9 cellular contexts compared by ENCODE assay signal in the genomic region with DNA sequence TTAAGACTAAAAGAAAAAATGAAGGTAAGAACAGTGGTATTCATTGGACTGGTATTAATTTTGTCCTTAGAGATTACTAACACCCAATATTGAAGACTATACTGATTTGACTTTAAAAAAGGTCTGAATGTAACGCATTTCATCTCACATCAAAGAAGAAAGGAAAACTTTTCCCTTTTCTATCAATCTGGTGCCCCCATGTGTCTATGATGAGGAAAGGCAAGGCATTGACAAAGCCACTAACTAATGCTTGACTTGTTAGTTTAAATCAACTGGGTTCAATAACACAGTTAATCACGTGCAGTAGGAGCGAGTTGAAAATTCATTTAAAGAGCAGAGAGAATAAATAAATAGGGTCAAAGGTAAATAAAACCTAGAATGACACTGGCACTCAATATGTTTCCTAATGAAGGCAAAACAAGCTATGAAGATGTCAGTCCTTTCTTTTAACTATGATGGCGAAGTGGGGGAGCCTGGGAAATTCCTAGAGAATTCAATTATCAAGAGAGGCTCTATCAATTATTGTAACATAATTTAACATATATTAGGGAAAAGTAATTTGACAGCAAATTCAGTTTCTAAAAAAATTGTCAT.
DNase-seq lines count a peak whose midpoint lies in the region; ATAC-seq and TF ChIP-seq lines count a peak whose summit lies in the region.
"Had no signal": no experiment of that assay in that cellular context is flagged by ENCODE, and none has a peak within 500 bp of the region (broad histone marks: within the 10 kb centered on the region; RNA-seq: fewer than 3 reads in every experiment).

No MANE protein-coding gene starts in this region.

- TF ChIP-seq CTCF in NB4 (IDR thresholded peaks at IDR 0.05; ENCODE audit: low read depth, low read length) = peak; percentile 73
- peak; percentile 79 for TF ChIP-seq CTCF in astrocyte of the spinal cord (IDR thresholded peaks at IDR 0.05; ENCODE audit: low read depth, low read length)

- DNase-seq in NCI-H1105 treated with DMSO at 0.1 percent for 48 hours (lab: John Stamatoyannopoulos, UW) (peak; percentile 24), NCI-H1105 (lab: John Stamatoyannopoulos, UW) (no peak), NB4 (ENCODE audit: low read depth) (peak; percentile 32), astrocyte of the spinal cord (ENCODE audit: low read depth, low spot score) (peak; percentile 60), kidney glomerular epithelial cell (lab: John Stamatoyannopoulos, UW) (peak; percentile 36), activated gamma-delta T cell treated with Interleukin-2 at 50 U/mL for 16 hours (no peak)
- no peak for DNase-seq in natural killer cell treated with Interleukin-12 subunit alpha and Interleukin-12 subunit beta and Interleukin-15 and Interleukin-18, amount 100 ng/mL, for 72 hours (ENCODE audit: low spot score)

- peaks cover 9% of the 10 kb centered on the region for H3K36me3 Mint-ChIP-seq in natural killer cell treated with Interleukin-12 subunit alpha and Interleukin-12 subunit beta and Interleukin-15 and Interleukin-18, amount 100 ng/mL, for 72 hours

- H3K4me3 Mint-ChIP-seq in natural killer cell treated with Interleukin-12 subunit alpha and Interleukin-12 subunit beta and Interleukin-15 and Interleukin-18, amount 100 ng/mL, for 72 hours = no peak overlapping the region

- no peak for TF ChIP-seq POLR2A in NB4 (IDR thresholded peaks at IDR 0.05; ENCODE audit: extremely low read depth, insufficient read length)

- no peaks in the 10 kb centered on the region for H3K9me3 Mint-ChIP-seq in natural killer cell treated with Interleukin-12 subunit alpha and Interleukin-12 subunit beta and Interleukin-15 and Interleukin-18, amount 100 ng/mL, for 72 hours

- H3K4me3 ChIP-seq in NB4 (ENCODE audit: low read depth, low read length) (no peak overlapping the region), astrocyte of the spinal cord (ENCODE audit: low read depth, low read length) (no peak overlapping the region)
- H3K4me3 ChIP-seq: BLaER1 treated with 17β-estradiol and CSF1 and Interleukin-3, amounts not matched to agents 10 nM and 100 nM had no signal

- H3K4me1 Mint-ChIP-seq in natural killer cell treated with Interleukin-12 subunit alpha and Interleukin-12 subunit beta and Interleukin-15 and Interleukin-18, amount 100 ng/mL, for 72 hours (ENCODE audit: low read depth in 2 of 2) = peaks cover 4 to 5% of the 10 kb centered on the region in 2 donors

- in situ Hi-C loops in astrocyte of the spinal cord (cut with HindIII; ENCODE audit: low sequenced_read_pairs) = no loop called here

- no peak overlapping the region for H3K27ac Mint-ChIP-seq in natural killer cell treated with Interleukin-12 subunit alpha and Interleukin-12 subunit beta and Interleukin-15 and Interleukin-18, amount 100 ng/mL, for 72 hours

- no peak for ATAC-seq in HG03354 (IDR thresholded peaks at IDR 0.05; ENCODE audit: poor library complexity, severe bottlenecking, unreplicated experiment)
- ATAC-seq in natural killer cell treated with Interleukin-12 subunit alpha and Interleukin-12 subunit beta and Interleukin-15 and Interleukin-18, amount 100 ng/mL, for 72 hours = no peak

- H3K27me3 Mint-ChIP-seq in natural killer cell treated with Interleukin-12 subunit alpha and Interleukin-12 subunit beta and Interleukin-15 and Interleukin-18, amount 100 ng/mL, for 72 hours = peaks cover 9 to 11% of the 10 kb centered on the region in 2 donors

Comparison
In these comparisons a context has a peak if more than half of its experiments do, and no peak if none do; other contexts are left out.
1. DNase-seq: peak in NCI-H1105 treated with DMSO at 0.1 percent for 48 hours (single experiment), NB4 (single experiment), astrocyte of the spinal cord (single experiment) and kidney glomerular epithelial cell (single experiment); none in NCI-H1105 (single experiment), activated gamma-delta T cell treated with Interleukin-2 at 50 U/mL for 16 hours (single experiment) and natural killer cell treated with Interleukin-12 subunit alpha and Interleukin-12 subunit beta and Interleukin-15 and Interleukin-18, amount 100 ng/mL, for 72 hours (single experiment).